In genomic region chr10:118166951-118167350, GRCh38 we compare ENCODE assay signal across 12 cellular contexts.
"Had no signal": no experiment of that assay in that cellular context is flagged by ENCODE, and none has a peak within 500 bp of the region (broad histone marks: within the 10 kb centered on the region; RNA-seq: fewer than 3 reads in every experiment).

No MANE protein-coding gene starts in this region.

- ATAC-seq: activated T-cell treated with anti-CD3 and anti-CD28 coated beads, Interleukin-2, amount 50 U/mL, for 72 hours; stimulated activated effector memory CD8-positive, alpha-beta T cell treated with anti-CD3 and anti-CD28 coated beads, Interleukin-12 subunit alpha, Interleukin-12 subunit beta, amount 100 ng/mL, for 72 hours had no signal

- H3K4me1 ChIP-seq: colonic mucosa, parathyroid adenoma had no signal

- H3K79me2 ChIP-seq: parathyroid adenoma had no signal

- H3K4me2 ChIP-seq: neural progenitor cell had no signal

- DNase-seq: activated CD4-positive, alpha-beta memory T cell treated with anti-CD3 and anti-CD28 coated beads, Interleukin-2, amount 10 ng/mL, durations not matched to agents 7 days and 5 days; activated T-cell treated with anti-CD3 and anti-CD28 coated beads, Interleukin-2, amount 50 U/mL, for 72 hours; caudate nucleus; colonic mucosa; kidney glomerular epithelial cell; small intestine; T1000 had no signal

- H3K27ac ChIP-seq: colonic mucosa, neural progenitor cell, parathyroid adenoma, VCaP had no signal

- H3K4me1 Mint-ChIP-seq: activated CD4-positive, alpha-beta memory T cell treated with anti-CD3 and anti-CD28 coated beads, Interleukin-2, amount 10 ng/mL, durations not matched to agents 7 days and 5 days; stimulated activated effector memory CD8-positive, alpha-beta T cell treated with anti-CD3 and anti-CD28 coated beads, Interleukin-12 subunit alpha, Interleukin-12 subunit beta, amount 100 ng/mL, for 72 hours had no signal

- H3K36me3 ChIP-seq: colonic mucosa, neural progenitor cell had no signal

- H3K9me3 Mint-ChIP-seq: activated CD4-positive, alpha-beta memory T cell treated with anti-CD3 and anti-CD28 coated beads, Interleukin-2, amount 10 ng/mL, durations not matched to agents 7 days and 5 days; activated T-cell treated with anti-CD3 and anti-CD28 coated beads, Interleukin-2, amount 50 U/mL, for 72 hours; neural progenitor cell; stimulated activated effector memory CD8-positive, alpha-beta T cell treated with anti-CD3 and anti-CD28 coated beads, Interleukin-12 subunit alpha, Interleukin-12 subunit beta, amount 100 ng/mL, for 72 hours; type B pancreatic cell had no signal

- H3K4me3 ChIP-seq: colonic mucosa, neural progenitor cell had no signal

- H2AFZ ChIP-seq: neural progenitor cell, parathyroid adenoma had no signal

- H3K27me3 Mint-ChIP-seq: activated CD4-positive, alpha-beta memory T cell treated with anti-CD3 and anti-CD28 coated beads, Interleukin-2, amount 10 ng/mL, durations not matched to agents 7 days and 5 days; type B pancreatic cell had no signal

- H3K27ac Mint-ChIP-seq: activated CD4-positive, alpha-beta memory T cell treated with anti-CD3 and anti-CD28 coated beads, Interleukin-2, amount 10 ng/mL, durations not matched to agents 7 days and 5 days; activated T-cell treated with anti-CD3 and anti-CD28 coated beads, Interleukin-2, amount 50 U/mL, for 72 hours; neural progenitor cell; stimulated activated effector memory CD8-positive, alpha-beta T cell treated with anti-CD3 and anti-CD28 coated beads, Interleukin-12 subunit alpha, Interleukin-12 subunit beta, amount 100 ng/mL, for 72 hours; type B pancreatic cell had no signal

- H3K4me3 Mint-ChIP-seq: activated CD4-positive, alpha-beta memory T cell treated with anti-CD3 and anti-CD28 coated beads, Interleukin-2, amount 10 ng/mL, durations not matched to agents 7 days and 5 days; activated T-cell treated with anti-CD3 and anti-CD28 coated beads, Interleukin-2, amount 50 U/mL, for 72 hours; neural progenitor cell; stimulated activated effector memory CD8-positive, alpha-beta T cell treated with anti-CD3 and anti-CD28 coated beads, Interleukin-12 subunit alpha, Interleukin-12 subunit beta, amount 100 ng/mL, for 72 hours; type B pancreatic cell had no signal

- H3K9me3 ChIP-seq: colonic mucosa had no signal

- H3K27me3 ChIP-seq: colonic mucosa, neural progenitor cell had no signal

- H3K9ac ChIP-seq: neural progenitor cell, parathyroid adenoma had no signal
